Comparison of ENCODE assay signal across 21 cellular contexts in the genomic region with DNA sequence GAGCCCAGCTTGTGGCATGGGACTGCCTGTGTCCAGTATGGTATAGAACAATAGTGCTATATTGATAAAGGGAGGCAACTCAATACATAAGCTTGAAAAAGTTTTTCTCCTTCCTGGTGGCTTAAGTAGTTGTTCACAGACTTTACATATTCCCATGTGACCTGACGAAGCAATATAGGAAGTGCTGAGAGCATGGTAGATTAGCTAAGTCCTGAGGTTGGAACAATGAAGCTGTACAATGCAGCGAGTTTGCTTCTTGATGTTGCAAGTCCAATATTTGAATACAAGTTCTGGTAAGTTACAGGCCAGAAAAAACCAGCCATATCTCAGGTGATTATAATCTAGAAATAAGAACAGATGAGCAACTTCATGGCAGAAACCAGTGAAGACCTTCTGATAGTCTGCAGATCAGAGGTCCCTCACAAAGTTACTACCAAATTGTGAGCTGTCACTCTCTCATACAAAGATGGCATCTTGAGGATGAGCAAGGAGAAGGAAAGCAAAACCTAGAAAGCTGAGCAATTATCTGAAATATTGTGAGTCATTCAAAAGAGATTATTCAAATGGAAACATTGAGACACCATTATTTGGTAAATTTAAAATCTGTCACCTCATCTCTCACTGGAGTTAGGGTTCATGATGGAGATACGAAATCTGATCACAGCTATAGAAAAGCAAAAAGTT.
A peak's percentile ranks its signal among the peaks of the same experiment; 100 is the strongest.
DNase-seq lines count a peak whose midpoint lies in the region; ATAC-seq and TF ChIP-seq lines count a peak whose summit lies in the region.
"Had no signal": no experiment of that assay in that cellular context is flagged by ENCODE, and none has a peak within 500 bp of the region (broad histone marks: within the 10 kb centered on the region; RNA-seq: fewer than 3 reads in every experiment).

No MANE protein-coding gene starts in this region.

- H3K4me3 Mint-ChIP-seq in activated CD4-positive, alpha-beta memory T cell treated with anti-CD3 and anti-CD28 coated beads for 36 hours, result no peak overlapping the region
- H3K4me3 Mint-ChIP-seq in activated CD4-positive, alpha-beta memory T cell treated with anti-CD3 and anti-CD28 coated beads, Interleukin-2, amount 10 ng/mL, durations not matched to agents 7 days and 5 days, result no peak overlapping the region
- H3K4me3 Mint-ChIP-seq in activated T-helper 1 cell treated with anti-CD3 and anti-CD28 coated beads, Interleukin-12 subunit alpha, Interleukin-12 subunit beta, Interleukin-2, Interleukin-4 antibody, amounts not matched to agents 30 ng/mL and 10 ng/mL and 1 ng/mL, durations not matched to agents 14 hours and 24 hours and 36 hours, result peak overlapping the region; percentile 17
- H3K4me3 Mint-ChIP-seq: immature natural killer cell, neural progenitor cell, T-cell had no signal

- ATAC-seq in HG02610 (IDR thresholded peaks at IDR 0.05; ENCODE audit: unreplicated experiment) (peak; percentile 75), sciatic nerve (peak; percentile 46)
- ATAC-seq: T-cell had no signal

- DNase-seq in activated CD4-positive, alpha-beta memory T cell treated with anti-CD3 and anti-CD28 coated beads for 36 hours, result no peak
- DNase-seq in activated CD4-positive, alpha-beta memory T cell treated with anti-CD3 and anti-CD28 coated beads, Interleukin-2, amount 10 ng/mL, durations not matched to agents 7 days and 5 days, result no peak
- DNase-seq in activated T-helper 1 cell treated with anti-CD3 and anti-CD28 coated beads, Interleukin-12 subunit alpha, Interleukin-12 subunit beta, Interleukin-2, Interleukin-4 antibody, amounts not matched to agents 30 ng/mL and 10 ng/mL and 1 ng/mL, durations not matched to agents 14 hours and 24 hours and 36 hours (ENCODE audit: low spot score), result no peak
- DNase-seq in sciatic nerve (ENCODE audit: low spot score), result no peak
- DNase-seq in DMS53 treated with DMSO at 0.1 percent for 48 hours (lab: John Stamatoyannopoulos, UW; ENCODE audit: unreplicated experiment), result no peak
- DNase-seq in esophagus squamous epithelium (lab: John Stamatoyannopoulos, UW), result no peak
- no peak for DNase-seq in activated gamma-delta T cell treated with Interleukin-2 at 50 U/mL for 16 hours
- DNase-seq: activated CD4-positive, alpha-beta T cell treated with anti-CD3 and anti-CD28 coated beads, Interleukin-2, amount 50 U/mL, for 1 hour; Calu3; cerebellar nuclear complex; GDM1; immature natural killer cell; KBM-7; NCI-H1694; NCI-H524; stimulated activated naive CD4-positive, alpha-beta T cell treated with Interleukin-2 at 50 U/mL for 16 hours; T-cell had no signal

- peaks cover 23% of the 10 kb centered on the region for H3K4me1 Mint-ChIP-seq in activated CD4-positive, alpha-beta memory T cell treated with anti-CD3 and anti-CD28 coated beads for 36 hours (ENCODE audit: low read depth)
- H3K4me1 Mint-ChIP-seq in activated CD4-positive, alpha-beta memory T cell treated with anti-CD3 and anti-CD28 coated beads, Interleukin-2, amount 10 ng/mL, durations not matched to agents 7 days and 5 days, result peaks cover 20% of the 10 kb centered on the region
- peaks cover 21% of the 10 kb centered on the region for H3K4me1 Mint-ChIP-seq in activated T-helper 1 cell treated with anti-CD3 and anti-CD28 coated beads, Interleukin-12 subunit alpha, Interleukin-12 subunit beta, Interleukin-2, Interleukin-4 antibody, amounts not matched to agents 30 ng/mL and 10 ng/mL and 1 ng/mL, durations not matched to agents 14 hours and 24 hours and 36 hours (ENCODE audit: low read depth)
- H3K4me1 Mint-ChIP-seq: neural progenitor cell had no signal

- peaks cover 0 to 11% (median 0%) of the 10 kb centered on the region in 3 donors for H3K4me1 ChIP-seq in esophagus squamous epithelium
- H3K4me1 ChIP-seq: HAP-1, neural progenitor cell, vagina had no signal

- H3K36me3 ChIP-seq in esophagus squamous epithelium, result no peaks in the 10 kb centered on the region
- H3K36me3 ChIP-seq: HAP-1, neural progenitor cell, vagina had no signal

- no peaks in the 10 kb centered on the region for H3K9me3 ChIP-seq in esophagus squamous epithelium
- H3K9me3 ChIP-seq: HAP-1, vagina had no signal

- H3K27me3 Mint-ChIP-seq in activated CD4-positive, alpha-beta memory T cell treated with anti-CD3 and anti-CD28 coated beads for 36 hours, result no peaks in the 10 kb centered on the region
- H3K27me3 Mint-ChIP-seq in activated CD4-positive, alpha-beta memory T cell treated with anti-CD3 and anti-CD28 coated beads, Interleukin-2, amount 10 ng/mL, durations not matched to agents 7 days and 5 days, result no peaks in the 10 kb centered on the region
- no peaks in the 10 kb centered on the region for H3K27me3 Mint-ChIP-seq in activated T-helper 1 cell treated with anti-CD3 and anti-CD28 coated beads, Interleukin-12 subunit alpha, Interleukin-12 subunit beta, Interleukin-2, Interleukin-4 antibody, amounts not matched to agents 30 ng/mL and 10 ng/mL and 1 ng/mL, durations not matched to agents 14 hours and 24 hours and 36 hours (ENCODE audit: insufficient read depth)
- H3K27me3 Mint-ChIP-seq: T-cell had no signal

- no peaks in the 10 kb centered on the region for H3K36me3 Mint-ChIP-seq in activated CD4-positive, alpha-beta memory T cell treated with anti-CD3 and anti-CD28 coated beads for 36 hours
- H3K36me3 Mint-ChIP-seq in activated CD4-positive, alpha-beta memory T cell treated with anti-CD3 and anti-CD28 coated beads, Interleukin-2, amount 10 ng/mL, durations not matched to agents 7 days and 5 days (ENCODE audit: low read depth), result peaks cover 24% of the 10 kb centered on the region
- H3K36me3 Mint-ChIP-seq in activated T-helper 1 cell treated with anti-CD3 and anti-CD28 coated beads, Interleukin-12 subunit alpha, Interleukin-12 subunit beta, Interleukin-2, Interleukin-4 antibody, amounts not matched to agents 30 ng/mL and 10 ng/mL and 1 ng/mL, durations not matched to agents 14 hours and 24 hours and 36 hours (ENCODE audit: low read depth), result peaks cover 9% of the 10 kb centered on the region
- H3K36me3 Mint-ChIP-seq: immature natural killer cell, neural progenitor cell had no signal

- no peak for TF ChIP-seq POLR2A in esophagus squamous epithelium (IDR thresholded peaks at IDR 0.05)

- no peak for TF ChIP-seq CTCF in esophagus squamous epithelium (IDR thresholded peaks at IDR 0.05)

- no peak overlapping the region for H3K27ac ChIP-seq in esophagus squamous epithelium
- H3K27ac ChIP-seq: neural progenitor cell, vagina had no signal

- POLR2A ChIA-PET in activated CD4-positive, alpha-beta memory T cell treated with anti-CD3 and anti-CD28 coated beads for 36 hours (lab: Charles Lee), result interaction anchor here (0.8 to 2.2 kb wide), 5 partner anchors 9 to 284 kb away, joined by 3 to 15 read pairs (median 5); partner anchors contain the start of gene BTG1
- POLR2A ChIA-PET in activated CD4-positive, alpha-beta memory T cell treated with anti-CD3 and anti-CD28 coated beads, Interleukin-2, amount 10 ng/mL, durations not matched to agents 7 days and 5 days (lab: Charles Lee), result interaction anchor here (1.2 to 2.8 kb wide), 5 partner anchors 8 to 84 kb away, joined by 3 to 35 read pairs (median 4); partner anchors contain the start of gene BTG1

- peak overlapping the region; percentile 74 for H3K27ac Mint-ChIP-seq in activated CD4-positive, alpha-beta memory T cell treated with anti-CD3 and anti-CD28 coated beads for 36 hours
- no peak overlapping the region for H3K27ac Mint-ChIP-seq in activated CD4-positive, alpha-beta memory T cell treated with anti-CD3 and anti-CD28 coated beads, Interleukin-2, amount 10 ng/mL, durations not matched to agents 7 days and 5 days
- H3K27ac Mint-ChIP-seq in activated T-helper 1 cell treated with anti-CD3 and anti-CD28 coated beads, Interleukin-12 subunit alpha, Interleukin-12 subunit beta, Interleukin-2, Interleukin-4 antibody, amounts not matched to agents 30 ng/mL and 10 ng/mL and 1 ng/mL, durations not matched to agents 14 hours and 24 hours and 36 hours, result peak overlapping the region; percentile 59
- H3K27ac Mint-ChIP-seq: neural progenitor cell had no signal

- 64 to 80% methylated on average over 3 of the region's 3 CpGs for WGBS in esophagus squamous epithelium, 2 donors

- intact Hi-C loops in activated CD4-positive, alpha-beta memory T cell treated with anti-CD3 and anti-CD28 coated beads for 36 hours (cut with micrococcal nuclease), result loop anchor here (1.0 to 10.0 kb wide), 9 partner anchors 8 to 440 kb away; no protein-coding TSS in a partner anchor
- intact Hi-C loops in activated T-helper 1 cell treated with anti-CD3 and anti-CD28 coated beads, Interleukin-12 subunit alpha, Interleukin-12 subunit beta, Interleukin-2, Interleukin-4 antibody, amounts not matched to agents 30 ng/mL and 10 ng/mL and 1 ng/mL, durations not matched to agents 14 hours and 24 hours and 36 hours (cut with micrococcal nuclease), result loop anchor here (1.0 to 10.0 kb wide), 6 partner anchors 10 to 534 kb away; no protein-coding TSS in a partner anchor
- intact Hi-C loops in sciatic nerve (cut with DNase I) (no loop called here), esophagus squamous epithelium (cut with DNase I) (no loop called here)

- H3K4me3 ChIP-seq in esophagus squamous epithelium, result no peak overlapping the region
- H3K4me3 ChIP-seq: HAP-1, neural progenitor cell, vagina had no signal

- CTCF ChIA-PET in activated CD4-positive, alpha-beta memory T cell treated with anti-CD3 and anti-CD28 coated beads for 36 hours (lab: Charles Lee), result interaction anchor here (1.1 to 1.7 kb wide), 6 partner anchors 10 to 284 kb away, joined by 3 to 8 read pairs (median 4); partner anchors contain the start of gene BTG1
- CTCF ChIA-PET in activated CD4-positive, alpha-beta memory T cell treated with anti-CD3 and anti-CD28 coated beads, Interleukin-2, amount 10 ng/mL, durations not matched to agents 7 days and 5 days (lab: Charles Lee), result interaction anchor here (0.9 to 1.5 kb wide), 3 partner anchors 10 to 837 kb away, joined by 3 to 4 read pairs (median 3); partner anchors contain the start of gene BTG1

- H3K27me3 ChIP-seq in esophagus squamous epithelium, result no peaks in the 10 kb centered on the region
- H3K27me3 ChIP-seq: neural progenitor cell, vagina had no signal

- no peaks in the 10 kb centered on the region for H3K9me3 Mint-ChIP-seq in activated CD4-positive, alpha-beta memory T cell treated with anti-CD3 and anti-CD28 coated beads for 36 hours
- peaks cover 16% of the 10 kb centered on the region for H3K9me3 Mint-ChIP-seq in activated CD4-positive, alpha-beta memory T cell treated with anti-CD3 and anti-CD28 coated beads, Interleukin-2, amount 10 ng/mL, durations not matched to agents 7 days and 5 days
- peaks cover 11% of the 10 kb centered on the region for H3K9me3 Mint-ChIP-seq in activated T-helper 1 cell treated with anti-CD3 and anti-CD28 coated beads, Interleukin-12 subunit alpha, Interleukin-12 subunit beta, Interleukin-2, Interleukin-4 antibody, amounts not matched to agents 30 ng/mL and 10 ng/mL and 1 ng/mL, durations not matched to agents 14 hours and 24 hours and 36 hours

Comparison
In these comparisons a context has a peak if more than half of its experiments do, and no peak if none do; other contexts are left out.
1. intact Hi-C loops: an anchor here in activated CD4-positive, alpha-beta memory T cell treated with anti-CD3 and anti-CD28 coated beads for 36 hours (1.0 to 10.0 kb wide) and activated T-helper 1 cell treated with anti-CD3 and anti-CD28 coated beads, Interleukin-12 subunit alpha, Interleukin-12 subunit beta, Interleukin-2, Interleukin-4 antibody, amounts not matched to agents 30 ng/mL and 10 ng/mL and 1 ng/mL, durations not matched to agents 14 hours and 24 hours and 36 hours (1.0 to 10.0 kb wide); none called in sciatic nerve and esophagus squamous epithelium.